In genomic region chr2:70984576-70985282, GRCh38 we compare ENCODE assay signal across 8 cellular contexts. TPM values are rescaled to one million over a fixed set of nuclear protein-coding genes. Genes with fewer than 3 reads are reported as not detected.
DNase-seq lines count a peak whose midpoint lies in the region; ATAC-seq, FAIRE-seq and TF ChIP-seq lines count a peak whose summit lies in the region.

No MANE protein-coding gene starts in this region.

- H3K9me1 ChIP-seq in endothelial cell of umbilical vein (replicated peaks; ENCODE audit: control insufficient read depth, extremely low read depth, insufficient read depth, low read length), result no peaks in the 10 kb centered on the region

- H3K9me3 Mint-ChIP-seq in neural crest cell, result no peaks in the 10 kb centered on the region

- no peaks in the 10 kb centered on the region for H3K79me2 ChIP-seq in endothelial cell of umbilical vein (ENCODE audit: control insufficient read depth, insufficient read depth, low read length)

- H3K27me3 Mint-ChIP-seq in neural crest cell (ENCODE audit: low read depth), result no peaks in the 10 kb centered on the region

- H3K36me3 Mint-ChIP-seq in neural crest cell (ENCODE audit: low read depth), result peaks cover 12% of the 10 kb centered on the region

- peak; percentile 59 for FAIRE-seq in endothelial cell of umbilical vein (lab: Jason Lieb, UNC)

- H3K36me3 ChIP-seq in endothelial cell of umbilical vein (ENCODE audit: control insufficient read depth in 2 of 2, extremely low read depth in 1 of 2, insufficient read depth in 2 of 2, low read length in 2 of 2) (peaks cover 4 to 18% of the 10 kb centered on the region in 2 experiments), suprapubic skin (peaks cover 55% of the 10 kb centered on the region)

- no peaks in the 10 kb centered on the region for H4K20me1 ChIP-seq in endothelial cell of umbilical vein (replicated peaks; ENCODE audit: control insufficient read depth, extremely low read depth, insufficient read depth, low read length)

- no TSS peak for BruUV-seq in endothelial cell of umbilical vein (replicated peaks; lab: Mats Ljungman, UMichigan)

- intact Hi-C loops in endothelial cell of umbilical vein (cut with micrococcal nuclease), result loop anchor here (1.0 kb wide), 1 partner anchor 11 kb away; no protein-coding TSS in a partner anchor

- no peaks in the 10 kb centered on the region for H3K4me1 Mint-ChIP-seq in neural crest cell

- no peak for TF ChIP-seq EP300 in suprapubic skin (IDR thresholded peaks at IDR 0.05)

- DNase-seq in EH (ENCODE audit: low read depth) (peak; percentile 40), Kasumi-1 (lab: John Stamatoyannopoulos, UW) (peak; percentile 32 to 33), endothelial cell of umbilical vein (ENCODE audit: low read depth, low spot score) (peak; percentile 58), neural crest cell (ENCODE audit: low read depth, low spot score) (peak; percentile 62), suprapubic skin (ENCODE audit: low spot score in 2 of 2) (peak; percentile 70 to 79), GOT3 (lab: John Stamatoyannopoulos, UW) (no peak)
- peak; percentile 33 to 72 for DNase-seq in activated CD8-positive, alpha-beta memory T cell treated with anti-CD3 and anti-CD28 coated beads for 1 hour (ENCODE audit: extremely low read depth in 1 of 2, low read depth in 1 of 2)

- dilution Hi-C loops in endothelial cell of umbilical vein (cut with MboI; ENCODE audit: extremely low pct_ligation_motif_present, low sequenced_read_pairs), result no loop called here

- CTCF ChIA-PET in endothelial cell of umbilical vein (lab: Charles Lee), result interaction anchor here (0.6 to 4.2 kb wide), 21 partner anchors 9 to 681 kb away, joined by 3 to 52 read pairs (median 4); partner anchors contain the start of genes NAGK and TEX261

- peak; percentile 94 to 96 for TF ChIP-seq CTCF in endothelial cell of umbilical vein (IDR thresholded peaks at IDR 0.05; ENCODE audit: extremely low read depth in 1 of 2, insufficient read depth in 1 of 2, low read depth in 1 of 2, low read length in 2 of 2)
- TF ChIP-seq CTCF in neural crest cell (conservative IDR thresholded peaks at IDR 0.05), result peak; percentile 83
- TF ChIP-seq CTCF in suprapubic skin (IDR thresholded peaks at IDR 0.05), result peak; percentile 54 to 81

- no peak overlapping the region for H3K27ac Mint-ChIP-seq in neural crest cell (ENCODE audit: unreplicated experiment)

- peak overlapping the region; percentile 25 for H3K4me3 Mint-ChIP-seq in neural crest cell

- TF ChIP-seq POLR2A in endothelial cell of umbilical vein (IDR thresholded peaks at IDR 0.05; ENCODE audit: low read depth, low read length), result no peak
- no peak for TF ChIP-seq POLR2A in suprapubic skin (IDR thresholded peaks at IDR 0.05)

- 51% methylated on average over 8 of the region's 32 CpGs for WGBS in suprapubic skin

- H3K4me1 ChIP-seq in endothelial cell of umbilical vein (ENCODE audit: control insufficient read depth, extremely low read depth, insufficient read depth, low read length), result no peaks in the 10 kb centered on the region
- peaks cover 23% of the 10 kb centered on the region for H3K4me1 ChIP-seq in suprapubic skin

- H2AFZ ChIP-seq in endothelial cell of umbilical vein (ENCODE audit: low read depth, low read length), result no peak overlapping the region

- POLR2A ChIA-PET in endothelial cell of umbilical vein (lab: Charles Lee), result no interaction called here

- peak; percentile 93 for ATAC-seq in GM21529 (IDR thresholded peaks at IDR 0.05; ENCODE audit: unreplicated experiment)

- H3K4me3 ChIP-seq in endothelial cell of umbilical vein (replicated peaks in 1 of 3; ENCODE audit: insufficient read depth in 1 of 3, low read depth in 1 of 3, low read length in 3 of 3), result no peak overlapping the region
- no peak overlapping the region for H3K4me3 ChIP-seq in suprapubic skin

- H3K27me3 ChIP-seq in endothelial cell of umbilical vein (ENCODE audit: control insufficient read depth in 2 of 2, insufficient read depth in 2 of 2, low read length in 2 of 2), result no peaks in the 10 kb centered on the region
- no peaks in the 10 kb centered on the region for H3K27me3 ChIP-seq in suprapubic skin

- H3K9me3 ChIP-seq in endothelial cell of umbilical vein (replicated peaks; ENCODE audit: control insufficient read depth, insufficient read depth, low read length), result no peaks in the 10 kb centered on the region
- no peaks in the 10 kb centered on the region for H3K9me3 ChIP-seq in suprapubic skin

- H3K27ac ChIP-seq in endothelial cell of umbilical vein (ENCODE audit: insufficient read depth, low read depth, low read length) (no peak overlapping the region), suprapubic skin (no peak overlapping the region)

- H3K4me2 ChIP-seq in endothelial cell of umbilical vein (ENCODE audit: insufficient read depth, low read length), result no peak overlapping the region

- H3K9ac ChIP-seq in endothelial cell of umbilical vein (replicated peaks; ENCODE audit: extremely low read depth, insufficient read depth, low read length), result no peak overlapping the region

TF ChIP-seq in endothelial cell of umbilical vein, 7 proteins besides CTCF, POLR2A, EP300 and RAD21:
- TF ChIP-seq FOS (IDR thresholded peaks at IDR 0.05; ENCODE audit: borderline replicate concordance, insufficient read depth, low read length) (no peak), MAX (IDR thresholded peaks at IDR 0.05; ENCODE audit: insufficient read depth, insufficient read length) (peak; percentile 75)

RNA-seq across cellular contexts. Expression of gene ANKRD53, which starts 6.3 kb away (rescaled TPM):
- total RNA-seq in endothelial cell of umbilical vein (1.3 and 2.2 TPM in 2 replicates), neural crest cell (1.2 and 1.7 TPM in 2 replicates), suprapubic skin (1 to 10 TPM in 2 of 4 donors, not detected in 2; 2.9 to 5.5 TPM)
- 1.4 and 1.7 TPM in 2 replicates for polyA plus RNA-seq in endothelial cell of umbilical vein
- 1.1 and 1.4 TPM in 2 replicates for polyA plus RNA-seq in endothelial cell of umbilical vein (2011; cell fraction: cytosol; rRNA removed)
- polyA plus RNA-seq in endothelial cell of umbilical vein (2011; cell fraction: nucleus; rRNA removed), result 2.2 and 5.0 TPM in 2 replicates
- polyA plus RNA-seq in endothelial cell of umbilical vein (2012), result 0.79 and 1.2 TPM in 2 replicates
- 1.6 and 1.7 TPM in 2 replicates for polyA minus RNA-seq in endothelial cell of umbilical vein
- not detected for polyA minus RNA-seq in endothelial cell of umbilical vein (2011; cell fraction: cytosol; rRNA and poly(A)+ RNA removed)
- polyA minus RNA-seq in endothelial cell of umbilical vein (2011; cell fraction: nucleus; rRNA and poly(A)+ RNA removed), result 3.4 and 3.5 TPM in 2 replicates

RNA-seq across cellular contexts. Expression of gene TEX261, which starts 9.9 kb away (rescaled TPM):
- total RNA-seq in endothelial cell of umbilical vein (63.3 and 71.2 TPM in 2 replicates), neural crest cell (57.2 and 58.4 TPM in 2 replicates), suprapubic skin (10 to 100 TPM; 19.7 to 31.0 (median 26.8) TPM)
- polyA plus RNA-seq in endothelial cell of umbilical vein, result 98.0 and 98.1 TPM in 2 replicates
- 63.4 and 71.6 TPM in 2 replicates for polyA plus RNA-seq in endothelial cell of umbilical vein (2011; cell fraction: cytosol; rRNA removed)
- 43.3 and 44.2 TPM in 2 replicates for polyA plus RNA-seq in endothelial cell of umbilical vein (2011; cell fraction: nucleus; rRNA removed)
- polyA plus RNA-seq in endothelial cell of umbilical vein (2012), result 63.6 and 75.7 TPM in 2 replicates
- polyA minus RNA-seq in endothelial cell of umbilical vein, result 128 and 133 TPM in 2 replicates
- polyA minus RNA-seq in endothelial cell of umbilical vein (2011; cell fraction: cytosol; rRNA and poly(A)+ RNA removed), result 20.5 TPM
- 16.8 and 34.5 TPM in 2 replicates for polyA minus RNA-seq in endothelial cell of umbilical vein (2011; cell fraction: nucleus; rRNA and poly(A)+ RNA removed)

RNA-seq across cellular contexts. Expression of gene ATP6V1B1, which starts 49.0 kb away (rescaled TPM):
- total RNA-seq in endothelial cell of umbilical vein (0.60 and 0.77 TPM in 2 replicates), neural crest cell (4.3 and 4.6 TPM in 2 replicates), suprapubic skin (10 to 100 TPM; 22.7 to 66.9 (median 39.5) TPM)
- polyA plus RNA-seq in endothelial cell of umbilical vein, result 0.35 TPM in 1 of 2 replicates, not detected in the other
- polyA plus RNA-seq in endothelial cell of umbilical vein (2011; cell fraction: cytosol; rRNA removed), result not detected in 2 replicates
- 3.3 and 4.6 TPM in 2 replicates for polyA plus RNA-seq in endothelial cell of umbilical vein (2011; cell fraction: nucleus; rRNA removed)
- 0.46 and 1.1 TPM in 2 replicates for polyA plus RNA-seq in endothelial cell of umbilical vein (2012)
- polyA minus RNA-seq in endothelial cell of umbilical vein, result 1.0 TPM in 1 of 2 replicates, not detected in the other
- not detected for polyA minus RNA-seq in endothelial cell of umbilical vein (2011; cell fraction: cytosol; rRNA and poly(A)+ RNA removed)
- 1.3 TPM in 1 of 2 replicates, not detected in the other for polyA minus RNA-seq in endothelial cell of umbilical vein (2011; cell fraction: nucleus; rRNA and poly(A)+ RNA removed)
